ENCODE assay signal across 1 cellular context in the genomic region with DNA sequence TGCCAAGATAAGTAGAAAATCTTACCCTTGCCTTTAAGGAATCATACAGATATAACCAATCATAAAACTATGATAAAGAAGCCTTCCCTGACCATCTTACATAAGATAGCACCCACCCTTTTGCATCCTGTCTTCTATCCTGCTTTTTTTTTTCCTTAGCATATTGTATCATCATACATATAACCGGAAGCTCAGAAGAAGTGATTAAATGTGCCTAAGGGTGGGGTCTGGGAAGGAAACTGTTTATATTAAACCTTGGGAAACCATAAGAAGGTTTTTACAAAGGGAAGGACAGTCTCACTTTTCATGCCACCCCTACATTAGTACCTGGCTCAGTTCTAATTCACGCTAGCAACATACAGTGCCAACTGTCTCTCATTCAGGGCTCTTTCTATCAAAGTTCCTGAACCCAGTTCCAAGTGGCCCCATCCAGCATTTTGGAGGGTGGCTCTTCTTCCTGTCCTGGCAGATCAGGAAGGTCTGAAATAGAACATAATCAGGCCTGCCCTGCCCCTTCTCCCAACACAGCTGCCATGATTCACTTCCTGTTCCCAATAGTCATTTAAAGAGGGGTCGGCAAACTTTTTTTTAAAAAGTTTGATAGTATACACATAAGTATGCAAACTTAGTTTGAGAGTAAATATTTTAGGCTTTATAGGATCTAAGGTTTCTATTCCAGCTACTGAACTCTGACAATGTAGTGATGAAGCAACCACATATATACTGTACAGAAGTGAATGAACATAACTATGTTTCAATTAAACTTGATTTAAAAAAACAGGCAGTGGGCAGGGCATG.
TF ChIP-seq lines count a peak whose summit lies in the region.

No MANE protein-coding gene starts in this region.

TF ChIP-seq in GM23338, 12 proteins besides CTCF, POLR2A, EP300 and RAD21 (continued from another document):
- TF ChIP-seq, protein P1, sequence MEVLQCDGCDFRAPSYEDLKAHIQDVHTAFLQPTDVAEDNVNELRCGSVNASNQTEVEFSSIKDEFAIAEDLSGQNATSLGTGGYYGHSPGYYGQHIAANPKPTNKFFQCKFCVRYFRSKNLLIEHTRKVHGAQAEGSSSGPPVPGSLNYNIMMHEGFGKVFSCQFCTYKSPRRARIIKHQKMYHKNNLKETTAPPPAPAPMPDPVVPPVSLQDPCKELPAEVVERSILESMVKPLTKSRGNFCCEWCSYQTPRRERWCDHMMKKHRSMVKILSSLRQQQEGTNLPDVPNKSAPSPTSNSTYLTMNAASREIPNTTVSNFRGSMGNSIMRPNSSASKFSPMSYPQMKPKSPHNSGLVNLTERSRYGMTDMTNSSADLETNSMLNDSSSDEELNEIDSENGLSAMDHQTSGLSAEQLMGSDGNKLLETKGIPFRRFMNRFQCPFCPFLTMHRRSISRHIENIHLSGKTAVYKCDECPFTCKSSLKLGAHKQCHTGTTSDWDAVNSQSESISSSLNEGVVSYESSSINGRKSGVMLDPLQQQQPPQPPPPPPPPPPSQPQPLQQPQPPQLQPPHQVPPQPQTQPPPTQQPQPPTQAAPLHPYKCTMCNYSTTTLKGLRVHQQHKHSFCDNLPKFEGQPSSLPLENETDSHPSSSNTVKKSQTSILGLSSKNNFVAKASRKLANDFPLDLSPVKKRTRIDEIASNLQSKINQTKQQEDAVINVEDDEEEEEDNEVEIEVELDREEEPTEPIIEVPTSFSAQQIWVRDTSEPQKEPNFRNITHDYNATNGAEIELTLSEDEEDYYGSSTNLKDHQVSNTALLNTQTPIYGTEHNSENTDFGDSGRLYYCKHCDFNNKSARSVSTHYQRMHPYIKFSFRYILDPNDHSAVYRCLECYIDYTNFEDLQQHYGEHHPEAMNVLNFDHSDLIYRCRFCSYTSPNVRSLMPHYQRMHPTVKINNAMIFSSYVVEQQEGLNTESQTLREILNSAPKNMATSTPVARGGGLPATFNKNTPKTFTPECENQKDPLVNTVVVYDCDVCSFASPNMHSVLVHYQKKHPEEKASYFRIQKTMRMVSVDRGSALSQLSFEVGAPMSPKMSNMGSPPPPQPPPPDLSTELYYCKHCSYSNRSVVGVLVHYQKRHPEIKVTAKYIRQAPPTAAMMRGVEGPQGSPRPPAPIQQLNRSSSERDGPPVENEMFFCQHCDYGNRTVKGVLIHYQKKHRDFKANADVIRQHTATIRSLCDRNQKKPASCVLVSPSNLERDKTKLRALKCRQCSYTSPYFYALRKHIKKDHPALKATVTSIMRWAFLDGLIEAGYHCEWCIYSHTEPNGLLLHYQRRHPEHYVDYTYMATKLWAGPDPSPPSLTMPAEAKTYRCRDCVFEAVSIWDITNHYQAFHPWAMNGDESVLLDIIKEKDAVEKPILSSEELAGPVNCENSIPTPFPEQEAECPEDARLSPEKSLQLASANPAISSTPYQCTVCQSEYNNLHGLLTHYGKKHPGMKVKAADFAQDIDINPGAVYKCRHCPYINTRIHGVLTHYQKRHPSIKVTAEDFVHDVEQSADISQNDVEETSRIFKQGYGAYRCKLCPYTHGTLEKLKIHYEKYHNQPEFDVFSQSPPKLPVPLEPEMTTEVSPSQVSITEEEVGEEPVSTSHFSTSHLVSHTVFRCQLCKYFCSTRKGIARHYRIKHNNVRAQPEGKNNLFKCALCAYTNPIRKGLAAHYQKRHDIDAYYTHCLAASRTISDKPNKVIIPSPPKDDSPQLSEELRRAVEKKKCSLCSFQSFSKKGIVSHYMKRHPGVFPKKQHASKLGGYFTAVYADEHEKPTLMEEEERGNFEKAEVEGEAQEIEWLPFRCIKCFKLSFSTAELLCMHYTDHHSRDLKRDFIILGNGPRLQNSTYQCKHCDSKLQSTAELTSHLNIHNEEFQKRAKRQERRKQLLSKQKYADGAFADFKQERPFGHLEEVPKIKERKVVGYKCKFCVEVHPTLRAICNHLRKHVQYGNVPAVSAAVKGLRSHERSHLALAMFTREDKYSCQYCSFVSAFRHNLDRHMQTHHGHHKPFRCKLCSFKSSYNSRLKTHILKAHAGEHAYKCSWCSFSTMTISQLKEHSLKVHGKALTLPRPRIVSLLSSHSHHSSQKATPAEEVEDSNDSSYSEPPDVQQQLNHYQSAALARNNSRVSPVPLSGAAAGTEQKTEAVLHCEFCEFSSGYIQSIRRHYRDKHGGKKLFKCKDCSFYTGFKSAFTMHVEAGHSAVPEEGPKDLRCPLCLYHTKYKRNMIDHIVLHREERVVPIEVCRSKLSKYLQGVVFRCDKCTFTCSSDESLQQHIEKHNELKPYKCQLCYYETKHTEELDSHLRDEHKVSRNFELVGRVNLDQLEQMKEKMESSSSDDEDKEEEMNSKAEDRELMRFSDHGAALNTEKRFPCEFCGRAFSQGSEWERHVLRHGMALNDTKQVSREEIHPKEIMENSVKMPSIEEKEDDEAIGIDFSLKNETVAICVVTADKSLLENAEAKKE (CRISPR knock-in tag; IDR thresholded peaks at IDR 0.05): no peak
- TF ChIP-seq EZH2 (IDR thresholded peaks at IDR 0.05; ENCODE audit: low read depth, unreplicated experiment): no peak
- no peak for TF ChIP-seq CREB1 (CRISPR knock-in tag; IDR thresholded peaks at IDR 0.05; ENCODE audit: low read depth)
- TF ChIP-seq, protein P2, sequence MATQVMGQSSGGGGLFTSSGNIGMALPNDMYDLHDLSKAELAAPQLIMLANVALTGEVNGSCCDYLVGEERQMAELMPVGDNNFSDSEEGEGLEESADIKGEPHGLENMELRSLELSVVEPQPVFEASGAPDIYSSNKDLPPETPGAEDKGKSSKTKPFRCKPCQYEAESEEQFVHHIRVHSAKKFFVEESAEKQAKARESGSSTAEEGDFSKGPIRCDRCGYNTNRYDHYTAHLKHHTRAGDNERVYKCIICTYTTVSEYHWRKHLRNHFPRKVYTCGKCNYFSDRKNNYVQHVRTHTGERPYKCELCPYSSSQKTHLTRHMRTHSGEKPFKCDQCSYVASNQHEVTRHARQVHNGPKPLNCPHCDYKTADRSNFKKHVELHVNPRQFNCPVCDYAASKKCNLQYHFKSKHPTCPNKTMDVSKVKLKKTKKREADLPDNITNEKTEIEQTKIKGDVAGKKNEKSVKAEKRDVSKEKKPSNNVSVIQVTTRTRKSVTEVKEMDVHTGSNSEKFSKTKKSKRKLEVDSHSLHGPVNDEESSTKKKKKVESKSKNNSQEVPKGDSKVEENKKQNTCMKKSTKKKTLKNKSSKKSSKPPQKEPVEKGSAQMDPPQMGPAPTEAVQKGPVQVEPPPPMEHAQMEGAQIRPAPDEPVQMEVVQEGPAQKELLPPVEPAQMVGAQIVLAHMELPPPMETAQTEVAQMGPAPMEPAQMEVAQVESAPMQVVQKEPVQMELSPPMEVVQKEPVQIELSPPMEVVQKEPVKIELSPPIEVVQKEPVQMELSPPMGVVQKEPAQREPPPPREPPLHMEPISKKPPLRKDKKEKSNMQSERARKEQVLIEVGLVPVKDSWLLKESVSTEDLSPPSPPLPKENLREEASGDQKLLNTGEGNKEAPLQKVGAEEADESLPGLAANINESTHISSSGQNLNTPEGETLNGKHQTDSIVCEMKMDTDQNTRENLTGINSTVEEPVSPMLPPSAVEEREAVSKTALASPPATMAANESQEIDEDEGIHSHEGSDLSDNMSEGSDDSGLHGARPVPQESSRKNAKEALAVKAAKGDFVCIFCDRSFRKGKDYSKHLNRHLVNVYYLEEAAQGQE (IDR thresholded peaks at IDR 0.05; ENCODE audit: unreplicated experiment): no peak
- TF ChIP-seq STAT1 (IDR thresholded peaks at IDR 0.05; ENCODE audit: unreplicated experiment): no peak
- TF ChIP-seq NANOG (IDR thresholded peaks at IDR 0.05; ENCODE audit: borderline replicate concordance): no peak
- no peak for TF ChIP-seq EZH2phosphoT487 (IDR thresholded peaks at IDR 0.05; ENCODE audit: unreplicated experiment)
